1 cellular context compared by ENCODE assay signal in the genomic region with DNA sequence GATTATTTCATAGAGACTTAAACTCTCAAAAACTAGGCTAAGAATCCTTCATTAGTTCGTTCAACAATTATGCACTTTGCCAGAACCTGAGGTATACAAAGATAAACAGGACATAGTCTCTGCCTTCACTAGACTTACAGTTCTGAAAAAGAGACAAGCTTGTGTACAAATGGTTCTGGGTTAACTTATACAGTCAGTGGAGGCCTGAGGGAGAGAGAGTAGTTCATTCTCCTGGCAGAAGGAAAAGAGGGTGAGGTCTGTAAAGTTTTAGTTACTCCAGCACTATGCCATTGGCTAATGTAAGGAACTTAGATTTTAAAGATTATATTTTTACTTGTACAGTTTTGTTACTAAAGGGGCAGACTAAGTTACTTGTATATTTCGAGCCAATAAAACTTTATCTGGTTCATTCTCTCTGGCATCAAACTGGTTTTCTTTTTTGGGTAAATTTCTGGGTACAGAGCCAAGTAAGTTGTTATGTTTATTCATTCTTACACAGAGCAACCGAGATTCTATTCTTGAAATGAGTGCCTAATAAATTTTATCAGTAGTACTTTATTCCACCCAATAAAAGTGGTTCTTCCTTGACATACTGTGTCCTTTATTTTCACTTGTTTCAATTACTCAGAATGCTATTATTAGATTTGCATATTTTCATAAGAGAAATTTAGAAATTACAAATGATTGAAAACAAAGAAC.
TF ChIP-seq lines count a peak whose summit lies in the region.

No MANE protein-coding gene starts in this region.

TF ChIP-seq in IMR-90, 13 proteins besides CTCF, POLR2A, EP300 and RAD21 (continued from another document):
- no peak for TF ChIP-seq MAFK (IDR thresholded peaks at IDR 0.05; ENCODE audit: low read depth, low read length)
- no peak for TF ChIP-seq CEBPB (IDR thresholded peaks at IDR 0.05; ENCODE audit: low read depth, low read length)
- TF ChIP-seq NFE2L2 (IDR thresholded peaks at IDR 0.05; ENCODE audit: low read depth, low read length) = no peak
- TF ChIP-seq BHLHE40 (IDR thresholded peaks at IDR 0.05; ENCODE audit: low read depth, low read length) = no peak
- TF ChIP-seq MAZ (IDR thresholded peaks at IDR 0.05; ENCODE audit: borderline replicate concordance, low read depth, low read length) = no peak
- no peak for TF ChIP-seq RCOR1 (IDR thresholded peaks at IDR 0.05; ENCODE audit: insufficient replicate concordance, low read length)
- no peak for TF ChIP-seq SMC3 (IDR thresholded peaks at IDR 0.05; ENCODE audit: low read depth, low read length)
TF ChIP-seq in IMR-90: peak in this region for 0.
